ENCODE assay signal across 10 cellular contexts in the genomic region with DNA sequence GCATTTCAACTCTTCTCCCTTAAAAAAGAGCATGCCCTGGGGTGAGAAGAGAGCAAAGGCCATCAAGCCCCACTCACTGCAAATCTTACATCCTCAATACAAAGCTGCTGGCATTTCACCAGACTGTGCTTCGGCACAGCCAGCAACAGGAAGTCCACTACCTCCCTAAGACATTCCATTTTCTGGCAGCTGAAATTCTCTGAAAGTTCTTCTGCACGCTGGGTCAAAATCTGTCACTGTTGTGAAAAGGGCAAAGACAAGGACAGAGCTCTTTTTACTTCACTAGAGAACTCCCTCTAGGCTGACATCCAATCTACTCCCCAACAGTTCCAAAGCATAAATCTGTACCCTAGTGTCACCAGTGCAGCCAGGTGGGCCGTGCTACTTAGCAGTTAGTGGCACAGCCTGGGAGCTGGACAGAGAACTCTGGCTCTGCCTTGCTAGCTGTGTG. TPM values are rescaled to one million over a fixed set of nuclear protein-coding genes. Genes with fewer than 3 reads are reported as not detected.
A peak's percentile ranks its signal among the peaks of the same experiment; 100 is the strongest.
DNase-seq lines count a peak whose midpoint lies in the region; ATAC-seq and TF ChIP-seq lines count a peak whose summit lies in the region.
"Had no signal": no experiment of that assay in that cellular context is flagged by ENCODE, and none has a peak within 500 bp of the region (broad histone marks: within the 10 kb centered on the region; RNA-seq: fewer than 3 reads in every experiment).

No MANE protein-coding gene starts in this region.

- H3K36me3 ChIP-seq in CD8-positive, alpha-beta T cell (ENCODE audit: insufficient read depth, low read length), result peaks cover 6% of the 10 kb centered on the region
- peaks cover 0 to 25% (median 0%) of the 10 kb centered on the region in 3 donors for H3K36me3 ChIP-seq in Peyer's patch
- H3K36me3 ChIP-seq in fibroblast of lung (ENCODE audit: control insufficient read depth, insufficient read depth, low read length), result peaks cover 6% of the 10 kb centered on the region
- H3K36me3 ChIP-seq in prostate gland, result no peaks in the 10 kb centered on the region
- peaks cover 15% of the 10 kb centered on the region for H3K36me3 ChIP-seq in endodermal cell (ENCODE audit: control insufficient read depth, insufficient read depth, low read length)

- peak overlapping the region; percentile 55 for H3K4me2 ChIP-seq in fibroblast of lung (ENCODE audit: extremely low read depth, insufficient read depth, low read length)

- H3K4me1 ChIP-seq in CD8-positive, alpha-beta T cell (ENCODE audit: insufficient read depth, low read length), result peaks cover 24% of the 10 kb centered on the region
- H3K4me1 ChIP-seq in Peyer's patch (peaks cover 5 to 49% (median 12%) of the 10 kb centered on the region in 4 donors), fibroblast of lung (ENCODE audit: control insufficient read depth, extremely low read depth, insufficient read depth, low read length) (peaks cover 7% of the 10 kb centered on the region), prostate gland (replicated peaks) (no peaks in the 10 kb centered on the region), endodermal cell (ENCODE audit: control insufficient read depth, insufficient read depth, low read length) (no peaks in the 10 kb centered on the region)

- H3K27me3 ChIP-seq in CD8-positive, alpha-beta T cell (ENCODE audit: insufficient read depth, low read length), result no peaks in the 10 kb centered on the region
- no peaks in the 10 kb centered on the region for H3K27me3 ChIP-seq in Peyer's patch
- H3K27me3 ChIP-seq in fibroblast of lung (ENCODE audit: control insufficient read depth, insufficient read depth, low read length), result no peaks in the 10 kb centered on the region
- H3K27me3 ChIP-seq in prostate gland (replicated peaks; ENCODE audit: insufficient read depth), result no peaks in the 10 kb centered on the region
- no peaks in the 10 kb centered on the region for H3K27me3 ChIP-seq in endodermal cell (ENCODE audit: control insufficient read depth, insufficient read depth, low read length, poor library complexity, severe bottlenecking)

- TF ChIP-seq CTCF in CD8-positive, alpha-beta T cell (IDR thresholded peaks at IDR 0.05), result no peak
- TF ChIP-seq CTCF in Peyer's patch (IDR thresholded peaks at IDR 0.05) (no peak), fibroblast of lung (conservative IDR thresholded peaks at IDR 0.05 in 1 of 2, IDR thresholded peaks at IDR 0.05 in 1 of 2; ENCODE audit: low read depth in 1 of 2, low read length in 2 of 2) (no peak), prostate gland (IDR thresholded peaks at IDR 0.05) (no peak), endodermal cell (conservative IDR thresholded peaks at IDR 0.05) (no peak)

- peaks cover 66% of the 10 kb centered on the region for H3K36me3 Mint-ChIP-seq in CD8-positive, alpha-beta T cell
- H3K36me3 Mint-ChIP-seq in endodermal cell (ENCODE audit: low read depth), result peaks cover 23% of the 10 kb centered on the region

- 13% methylated on average over 3 of the region's 3 CpGs for WGBS in prostate gland
- 90 to 95% methylated on average over 2 to 3 of the region's 3 CpGs for WGBS in endodermal cell (ENCODE audit: insufficient coverage in 1 of 2, insufficient read length in 1 of 2), 2 experiments

- TF ChIP-seq POLR2A in Peyer's patch (IDR thresholded peaks at IDR 0.05) (no peak), prostate gland (IDR thresholded peaks at IDR 0.05) (no peak)

- H3K4me3 Mint-ChIP-seq in CD8-positive, alpha-beta T cell, result peak overlapping the region; percentile 16
- H3K4me3 Mint-ChIP-seq in endodermal cell, result no peak overlapping the region
- H3K4me3 Mint-ChIP-seq: stimulated activated naive CD8-positive, alpha-beta T cell treated with anti-CD3 and anti-CD28 coated beads, Interleukin-15, amount 100 ng/mL, for 72 hours; T-helper 2 cell treated with Interferon-gamma antibody and Interleukin-4, amounts not matched to agents 5 μg/mL and 100 μg/mL, for 36 hours had no signal

- no peak for ATAC-seq in CD8-positive, alpha-beta T cell
- ATAC-seq: stimulated activated naive CD8-positive, alpha-beta T cell treated with anti-CD3 and anti-CD28 coated beads, Interleukin-15, amount 100 ng/mL, for 72 hours had no signal

- no peak overlapping the region for H3K4me3 ChIP-seq in CD8-positive, alpha-beta T cell (ENCODE audit: low read depth, low read length)
- H3K4me3 ChIP-seq in Peyer's patch (no peak overlapping the region), fibroblast of lung (replicated peaks in 1 of 4; ENCODE audit: control extremely low read depth in 1 of 4, insufficient read depth in 1 of 4, low read depth in 3 of 4, low read length in 4 of 4) (no peak overlapping the region), prostate gland (no peak overlapping the region), endodermal cell (ENCODE audit: low read length) (no peak overlapping the region)

- no peaks in the 10 kb centered on the region for H4K20me1 ChIP-seq in fibroblast of lung (ENCODE audit: control insufficient read depth, extremely low read depth, insufficient read depth, low read length)

- no peak overlapping the region for H3K27ac ChIP-seq in CD8-positive, alpha-beta T cell (ENCODE audit: low read depth, low read length)
- H3K27ac ChIP-seq in Peyer's patch (peak overlapping the region in 3 of 4 donors; percentile 20 to 59 (median 27)), fibroblast of lung (ENCODE audit: insufficient read depth, low read length) (no peak overlapping the region), prostate gland (peak overlapping the region; percentile 54 to 59), endodermal cell (ENCODE audit: low read depth, low read length) (no peak overlapping the region)

- H3K9ac ChIP-seq in fibroblast of lung (ENCODE audit: insufficient read depth, low read length) (no peak overlapping the region), endodermal cell (ENCODE audit: extremely low read depth, low read length, poor library complexity, severe bottlenecking) (no peak overlapping the region)

- peaks cover 43% of the 10 kb centered on the region for H3K79me2 ChIP-seq in fibroblast of lung (ENCODE audit: control insufficient read depth, insufficient read depth, low read length)

- no peak overlapping the region for H2AFZ ChIP-seq in fibroblast of lung (ENCODE audit: low read length)

- H3K4me1 Mint-ChIP-seq in CD8-positive, alpha-beta T cell (ENCODE audit: low read depth), result peaks cover 76% of the 10 kb centered on the region
- H3K4me1 Mint-ChIP-seq in endodermal cell, result peaks cover 4% of the 10 kb centered on the region

- no peak for DNase-seq in CD8-positive, alpha-beta T cell
- DNase-seq in Peyer's patch (no peak), fibroblast of lung (ENCODE audit: low read depth in 2 of 2) (peak; percentile 5 to 43), prostate gland (ENCODE audit: low spot score) (peak; percentile 25), endodermal cell (no peak), A172 (ENCODE audit: low spot score) (no peak), NCI-H510A (lab: John Stamatoyannopoulos, UW) (no peak), islet precursor cell (no peak)
- DNase-seq: stimulated activated naive CD8-positive, alpha-beta T cell treated with anti-CD3 and anti-CD28 coated beads, Interleukin-15, amount 100 ng/mL, for 72 hours had no signal

- CTCF ChIA-PET in CD8-positive, alpha-beta T cell (lab: Charles Lee), result interaction anchor here (0.9 to 2.0 kb wide), 3 partner anchors 9 to 144 kb away, joined by 3 to 5 read pairs (median 4); no protein-coding TSS in a partner anchor

- intact Hi-C loops in CD8-positive, alpha-beta T cell (cut with DNase I, micrococcal nuclease), result loop anchor here in 1 of 2 experiments (10.0 kb wide), 1 partner anchor 360 kb away; the partner anchor contains the start of gene ARHGAP11B
- intact Hi-C loops in prostate gland (cut with DNase I), result loop anchor here (10.0 kb wide), 2 partner anchors 60 to 140 kb away; no protein-coding TSS in a partner anchor

- H3K27ac Mint-ChIP-seq in CD8-positive, alpha-beta T cell, result no peak overlapping the region
- H3K27ac Mint-ChIP-seq in endodermal cell, result no peak overlapping the region
- H3K27ac Mint-ChIP-seq: T-helper 2 cell treated with Interferon-gamma antibody and Interleukin-4, amounts not matched to agents 5 μg/mL and 100 μg/mL, for 36 hours had no signal

- H3K9me3 Mint-ChIP-seq in CD8-positive, alpha-beta T cell, result no peaks in the 10 kb centered on the region
- no peaks in the 10 kb centered on the region for H3K9me3 Mint-ChIP-seq in endodermal cell
- H3K9me3 Mint-ChIP-seq: stimulated activated naive CD8-positive, alpha-beta T cell treated with anti-CD3 and anti-CD28 coated beads, Interleukin-15, amount 100 ng/mL, for 72 hours; T-helper 2 cell treated with Interferon-gamma antibody and Interleukin-4, amounts not matched to agents 5 μg/mL and 100 μg/mL, for 36 hours had no signal

- H3K27me3 Mint-ChIP-seq in CD8-positive, alpha-beta T cell (ENCODE audit: low read depth), result no peaks in the 10 kb centered on the region
- no peaks in the 10 kb centered on the region for H3K27me3 Mint-ChIP-seq in endodermal cell (ENCODE audit: insufficient read depth)
- H3K27me3 Mint-ChIP-seq: stimulated activated naive CD8-positive, alpha-beta T cell treated with anti-CD3 and anti-CD28 coated beads, Interleukin-15, amount 100 ng/mL, for 72 hours had no signal

- POLR2A ChIA-PET in CD8-positive, alpha-beta T cell (lab: Charles Lee), result no interaction called here

- no peaks in the 10 kb centered on the region for H3K9me3 ChIP-seq in CD8-positive, alpha-beta T cell (ENCODE audit: low read length)
- H3K9me3 ChIP-seq in Peyer's patch, result no peaks in the 10 kb centered on the region
- no peaks in the 10 kb centered on the region for H3K9me3 ChIP-seq in fibroblast of lung (ENCODE audit: control insufficient read depth, insufficient read depth, low read depth, low read length)
- H3K9me3 ChIP-seq in prostate gland, result no peaks in the 10 kb centered on the region
- H3K9me3 ChIP-seq in endodermal cell (ENCODE audit: control insufficient read depth, low read length), result no peaks in the 10 kb centered on the region

RNA-seq across cellular contexts. Expression of gene MTMR10, which starts 6.3 kb away (rescaled TPM):
- 10 to 100 TPM; 54.7 to 56.4 TPM for total RNA-seq in CD8-positive, alpha-beta T cell
- total RNA-seq in Peyer's patch (10 to 100 TPM; 42.9 to 56.4 (median 48.9) TPM), fibroblast of lung (13.6 and 17.3 TPM in 2 replicates), prostate gland (10 to 100 TPM; 32.5 to 35.2 TPM), endodermal cell (10 to 100 TPM; 12.4 to 16.2 TPM)
- 24.0 and 44.6 TPM in 2 replicates for polyA plus RNA-seq in fibroblast of lung
- polyA plus RNA-seq in fibroblast of lung (2012), result 12.4 and 23.1 TPM in 2 replicates
- polyA minus RNA-seq in fibroblast of lung (ENCODE audit: low replicate concordance), result 6.3 and 16.5 TPM in 2 replicates
- 11.9 TPM for polyA plus RNA-seq in endodermal cell (2013, experiment 1 of 2)
- 12.6 TPM for polyA plus RNA-seq in endodermal cell (2013, experiment 2 of 2)
- total RNA-seq in A172 (2014; rRNA removed; shearing (Covaris generic)), result 14.4 and 20.9 TPM in 2 replicates

Comparison
In these comparisons a context has a peak if more than half of its experiments do, and no peak if none do; other contexts are left out.
1. DNase-seq: peak in fibroblast of lung (2 of 2) and prostate gland (single experiment); none in CD8-positive, alpha-beta T cell (0 of 7), Peyer's patch (0 of 3), endodermal cell (single experiment), A172 (single experiment), NCI-H510A (single experiment) and islet precursor cell (single experiment).
2. H3K27ac ChIP-seq: peak in Peyer's patch (3 of 4) and prostate gland (2 of 2); none in CD8-positive, alpha-beta T cell (single experiment), fibroblast of lung (single experiment) and endodermal cell (single experiment).